27 cellular contexts compared by ENCODE assay signal in genomic region chr7:16677978-16678494, GRCh38.
"Had no signal": no experiment of that assay in that cellular context is flagged by ENCODE, and none has a peak within 500 bp of the region (broad histone marks: within the 10 kb centered on the region; RNA-seq: fewer than 3 reads in every experiment).

No MANE protein-coding gene starts in this region.

- H3K4me3 ChIP-seq: neural progenitor cell, ovary, psoas muscle, right lobe of liver, sigmoid colon, spleen, suprapubic skin, testis, tibial artery, transverse colon, upper lobe of left lung, vagina had no signal

- H3K9ac ChIP-seq: neural progenitor cell, parathyroid adenoma had no signal

- H3K36me3 ChIP-seq: ovary had no signal

- H3K4me2 ChIP-seq: neural progenitor cell had no signal

- ATAC-seq: natural killer cell; psoas muscle; right cardiac atrium; right lobe of liver; stimulated activated memory B cell treated with anti-CD40 and anti-IgM and Interleukin-4, amounts not matched to agents 10 μg/mL and 1 μg/mL and 100 μg/mL, for 72 hours; stimulated activated naive CD8-positive, alpha-beta T cell treated with anti-CD3 and anti-CD28 coated beads, Interleukin-15, amount 100 ng/mL, for 72 hours; stimulated activated naive CD8-positive, alpha-beta T cell treated with anti-CD3 and anti-CD28 coated beads, Interleukin-15, Interleukin-2, amounts not matched to agents 100 U/mL and 50 U/mL, for 24 hours had no signal

- H3K4me1 ChIP-seq: neural progenitor cell, parathyroid adenoma, psoas muscle, right lobe of liver, sigmoid colon, spleen, testis, tibial artery, transverse colon, upper lobe of left lung had no signal

- H3K9me3 ChIP-seq: ovary, psoas muscle, right lobe of liver, sigmoid colon, spleen, suprapubic skin, testis, tibial artery, transverse colon, upper lobe of left lung, vagina had no signal

- H2AFZ ChIP-seq: neural progenitor cell, parathyroid adenoma had no signal

- H3K79me2 ChIP-seq: parathyroid adenoma had no signal

- H3K27me3 ChIP-seq: neural progenitor cell, ovary, right lobe of liver, sigmoid colon, spleen, suprapubic skin, testis, tibial artery, transverse colon, upper lobe of left lung, vagina had no signal

- DNase-seq: natural killer cell; occipital lobe; ovary; psoas muscle; right cardiac atrium; right lobe of liver; sigmoid colon; small intestine; spleen; stimulated activated CD4-positive, alpha-beta T cell treated with anti-CD3 and anti-CD28 coated beads, Interleukin-12 subunit alpha, Interleukin-12 subunit beta, amount 100 ng/mL, for 4 hours; stimulated activated CD4-positive, alpha-beta T cell treated with anti-CD3 and anti-CD28 coated beads, Interleukin-1b, Interleukin-23, amount 100 ng/mL, for 48 hours; stimulated activated CD4-positive, alpha-beta T cell treated with anti-CD3 and anti-CD28 coated beads, Interleukin-4, amount 100 ng/mL, for 1 hour; stimulated activated CD4-positive, alpha-beta T cell treated with anti-CD3 and anti-CD28 coated beads, Interleukin-4, amount 100 ng/mL, for 4 hours; stimulated activated CD8-positive, alpha-beta memory T cell treated with anti-CD3 and anti-CD28 coated beads, Interleukin-4, amount 100 ng/mL, for 48 hours; stimulated activated naive CD4-positive, alpha-beta T cell; stimulated activated naive CD8-positive, alpha-beta T cell treated with anti-CD3 and anti-CD28 coated beads, Interleukin-15, amount 100 ng/mL, for 72 hours; stimulated activated naive CD8-positive, alpha-beta T cell treated with anti-CD3 and anti-CD28 coated beads, Interleukin-15, Interleukin-2, amounts not matched to agents 100 U/mL and 50 U/mL, for 24 hours; substantia nigra; testis; tibial artery; transverse colon; upper lobe of left lung had no signal

- H3K27ac ChIP-seq: neural progenitor cell, ovary, parathyroid adenoma, psoas muscle, right lobe of liver, sigmoid colon, spleen, suprapubic skin, testis, tibial artery, upper lobe of left lung, vagina had no signal
